Comparison of ENCODE assay signal across 8 cellular contexts in genomic region chr17:72122668-72123495, GRCh38. TPM values are rescaled to one million over a fixed set of nuclear protein-coding genes. Genes with fewer than 3 reads are reported as not detected.
DNase-seq lines count a peak whose midpoint lies in the region; ATAC-seq and TF ChIP-seq lines count a peak whose summit lies in the region.

No MANE protein-coding gene starts in this region.

- no peak for ATAC-seq in GM21528 (IDR thresholded peaks at IDR 0.05; ENCODE audit: low FRiP score, unreplicated experiment)
- no peak for ATAC-seq in effector memory CD8-positive, alpha-beta T cell (replicated peaks)

- H3K14ac ChIP-seq in H9 (ENCODE audit: insufficient read depth, low read length) = no peak overlapping the region

- no peak overlapping the region for H4K8ac ChIP-seq in H9 (replicated peaks; ENCODE audit: insufficient read length, low read depth, low read length)

- H3K9ac ChIP-seq in H9 (ENCODE audit: extremely low read depth, insufficient read length, low read length) (no peak overlapping the region), mammary epithelial cell (ENCODE audit: insufficient read depth, low read length) (peak overlapping the region; percentile 85)

- H3K79me1 ChIP-seq in H9 (ENCODE audit: insufficient read depth, low read depth, low read length, poor library complexity, severe bottlenecking) = no peaks in the 10 kb centered on the region

- H3T11ph ChIP-seq in H9 (ENCODE audit: low read length) = no peak overlapping the region

- H3K4me2 ChIP-seq in H9 (ENCODE audit: insufficient read depth, insufficient read length, low read length) (peak overlapping the region; percentile 84), mammary epithelial cell (ENCODE audit: insufficient read depth, low read depth, low read length) (peak overlapping the region; percentile 97)

- H3K79me2 ChIP-seq in H9 (ENCODE audit: insufficient read depth, low read length) (no peaks in the 10 kb centered on the region), mammary epithelial cell (ENCODE audit: insufficient read depth, low read length) (peaks cover 53% of the 10 kb centered on the region)

- intact Hi-C loops in A673 (cut with micrococcal nuclease; ENCODE audit: unreplicated experiment) (loop anchor here (5.0 to 10.0 kb wide), 5 partner anchors 212 to 309 kb away; no protein-coding TSS in a partner anchor), mammary epithelial cell (cut with micrococcal nuclease) (loop anchor here (2.0 to 5.0 kb wide), 2 partner anchors 216 to 299 kb away; no protein-coding TSS in a partner anchor)

- no peak overlapping the region for H2BK20ac ChIP-seq in H9 (ENCODE audit: low read depth, low read length, poor library complexity, severe bottlenecking)

- no peak overlapping the region for H2BK120ac ChIP-seq in H9 (ENCODE audit: low read depth, low read length, poor library complexity, severe bottlenecking)

- no peak overlapping the region for H3K4ac ChIP-seq in H9 (ENCODE audit: low read depth, low read length)

- H2BK5ac ChIP-seq in H9 (ENCODE audit: insufficient read length, low read length) = no peak overlapping the region

- no peaks in the 10 kb centered on the region for H3K27me3 ChIP-seq in A673 (replicated peaks; ENCODE audit: insufficient read depth, low read depth, low read length, poor library complexity)
- H3K27me3 ChIP-seq in H9 (ENCODE audit: insufficient read depth, low read length) = peaks cover 23% of the 10 kb centered on the region
- no peaks in the 10 kb centered on the region for H3K27me3 ChIP-seq in mammary epithelial cell (ENCODE audit: insufficient read depth, low read length)

- H3K27ac ChIP-seq in A673 (ENCODE audit: low read depth, low read length, poor library complexity, severe bottlenecking) = no peak overlapping the region
- no peak overlapping the region for H3K27ac ChIP-seq in H9 (ENCODE audit: insufficient read length, low read depth, low read length)
- peak overlapping the region; percentile 60 for H3K27ac ChIP-seq in mammary epithelial cell (ENCODE audit: insufficient read depth, low read depth, low read length)
- no peak overlapping the region for H3K27ac ChIP-seq in mesodermal cell (ENCODE audit: low read depth, low read length, severe bottlenecking)

- BruUV-seq in A673 (replicated peaks; lab: Mats Ljungman, UMichigan) = no TSS peak
- no TSS peak for BruUV-seq in mammary epithelial cell (replicated peaks; lab: Mats Ljungman, UMichigan)

- POLR2A ChIA-PET in A673 (lab: Charles Lee; ENCODE audit: low non-redundant PET) = interaction anchor here (0.7 kb wide), 1 partner anchor 27 kb away, joined by 3 read pairs; no protein-coding TSS in a partner anchor

- H2BK12ac ChIP-seq in H9 (ENCODE audit: insufficient read length, low read depth, low read length) = no peak overlapping the region

- no peaks in the 10 kb centered on the region for H3K9me3 ChIP-seq in A673 (ENCODE audit: low read depth, low read length, poor library complexity, severe bottlenecking)
- no peaks in the 10 kb centered on the region for H3K9me3 ChIP-seq in H9 (ENCODE audit: control insufficient read depth, low read depth, low read length)
- H3K9me3 ChIP-seq in mammary epithelial cell (replicated peaks; ENCODE audit: insufficient read depth, low read length) = no peaks in the 10 kb centered on the region
- no peaks in the 10 kb centered on the region for H3K9me3 ChIP-seq in mesodermal cell (ENCODE audit: control insufficient read depth, low read length)

- no peak overlapping the region for H2BK15ac ChIP-seq in H9 (ENCODE audit: low read depth, low read length)

- peak overlapping the region; percentile 81 to 98 for H3K4me3 Mint-ChIP-seq in H9
- H3K4me3 Mint-ChIP-seq in effector memory CD8-positive, alpha-beta T cell = no peak overlapping the region

- CTCF ChIA-PET in A673 (lab: Charles Lee) = no interaction called here
- CTCF ChIA-PET in mammary epithelial cell (lab: Charles Lee; ENCODE audit: low non-redundant PET) = no interaction called here

- H3K56ac ChIP-seq in H9 (ENCODE audit: insufficient read length, low read depth, low read length) = no peak overlapping the region

- H3K27ac Mint-ChIP-seq in H9 = peak overlapping the region in 1 of 3 experiments; percentile 82; a peak in 1 of 7 replicates
- no peak overlapping the region for H3K27ac Mint-ChIP-seq in effector memory CD8-positive, alpha-beta T cell

- peak; percentile 65 for DNase-seq in A673 (ENCODE audit: low spot score)
- DNase-seq in H9 = peak; percentile 67
- DNase-seq in mammary epithelial cell = peak; percentile 51
- DNase-seq in effector memory CD8-positive, alpha-beta T cell = no peak
- no peak for DNase-seq in NCI-H524 treated with DMSO at 0.1 percent for 48 hours (lab: John Stamatoyannopoulos, UW)
- no peak for DNase-seq in COLO829 (ENCODE audit: low spot score)

- peaks cover 41% of the 10 kb centered on the region for H3K23me2 ChIP-seq in H9 (ENCODE audit: insufficient read length, low read depth, low read length, poor library complexity, severe bottlenecking)

- H4K20me1 ChIP-seq in H9 (ENCODE audit: control insufficient read depth, insufficient read depth, insufficient read length) (no peaks in the 10 kb centered on the region), mammary epithelial cell (ENCODE audit: insufficient read depth, low read length) (peaks cover 7% of the 10 kb centered on the region)

- no peak overlapping the region for H3K18ac ChIP-seq in H9 (ENCODE audit: insufficient read length, low read depth, low read length)

- dilution Hi-C loops in mammary epithelial cell (cut with HindIII; ENCODE audit: low sequenced_read_pairs) = no loop called here

- no peak overlapping the region for H2AK5ac ChIP-seq in H9 (ENCODE audit: insufficient read length, low read length)

- H3K4me1 Mint-ChIP-seq in H9 = peaks cover 41 to 57% of the 10 kb centered on the region in 2 experiments
- peaks cover 0 to 4% of the 10 kb centered on the region in 2 donors for H3K4me1 Mint-ChIP-seq in effector memory CD8-positive, alpha-beta T cell (ENCODE audit: low read depth in 2 of 2)

- peak overlapping the region; percentile 93 for H3K4me3 ChIP-seq in A673 (ENCODE audit: low read depth, low read length, poor library complexity, severe bottlenecking)
- peak overlapping the region; percentile 67 to 98 (median 96) for H3K4me3 ChIP-seq in mammary epithelial cell (replicated peaks in 1 of 3; ENCODE audit: insufficient read depth in 1 of 3, low read depth in 2 of 3, low read length in 3 of 3)
- peak overlapping the region; percentile 97 for H3K4me3 ChIP-seq in mesodermal cell (ENCODE audit: extremely low read depth, insufficient read depth, low read length, poor library complexity, severe bottlenecking)

- no CpG with 5 or more reads among the region's 55 CpGs for WGBS in H9 (ENCODE audit: extremely low coverage, insufficient read length, low lambda C conversion rate)
- under 1% methylated on average over 39 of the region's 55 CpGs for WGBS in mammary epithelial cell (ENCODE audit: low coverage, missing lambda C conversion rate)
- 25% methylated on average over 27 to 51 of the region's 55 CpGs for WGBS in mesodermal cell (ENCODE audit: insufficient coverage in 2 of 2), 2 experiments

- H3K23ac ChIP-seq in H9 (ENCODE audit: insufficient read length, low read depth, low read length) = no peak overlapping the region

- in situ Hi-C loops in mammary epithelial cell (cut with MboI; ENCODE audit: low sequenced_read_pairs in 2 of 2) = loop anchor here (10.0 to 25.0 kb wide), 3 partner anchors 302 to 1011 kb away; no protein-coding TSS in a partner anchor

- H4K5ac ChIP-seq in H9 (ENCODE audit: insufficient read length, low read depth, low read length) = no peak overlapping the region

- peaks cover 62% of the 10 kb centered on the region for H3K27me3 Mint-ChIP-seq in H9 (ENCODE audit: low read depth)
- H3K27me3 Mint-ChIP-seq in effector memory CD8-positive, alpha-beta T cell = peaks cover 61 to 70% of the 10 kb centered on the region in 2 donors

- H3K36me3 ChIP-seq in A673 (ENCODE audit: insufficient read depth, low read length, poor library complexity, severe bottlenecking) (peaks cover 29% of the 10 kb centered on the region), mammary epithelial cell (ENCODE audit: insufficient read depth, low read length) (peaks cover 11% of the 10 kb centered on the region), mesodermal cell (ENCODE audit: control insufficient read depth, insufficient read depth, low read length) (peaks cover 28% of the 10 kb centered on the region)

- peaks cover 38% of the 10 kb centered on the region for H3K4me1 ChIP-seq in A673 (ENCODE audit: insufficient read depth, low read length, poor library complexity, severe bottlenecking)
- H3K4me1 ChIP-seq in H9 (ENCODE audit: insufficient read depth, low read length) = peaks cover 3% of the 10 kb centered on the region
- peaks cover 45% of the 10 kb centered on the region for H3K4me1 ChIP-seq in mammary epithelial cell (ENCODE audit: insufficient read depth, low read length)
- peaks cover 40% of the 10 kb centered on the region for H3K4me1 ChIP-seq in mesodermal cell (ENCODE audit: control insufficient read depth, insufficient read depth, low read length, poor library complexity, severe bottlenecking)

- H2AFZ ChIP-seq in H9 (ENCODE audit: low read length) (no peak overlapping the region), mammary epithelial cell (ENCODE audit: low read depth, low read length) (no peak overlapping the region)

- peaks cover 7 to 15% (median 15%) of the 10 kb centered on the region in 3 experiments for H3K36me3 Mint-ChIP-seq in H9 (ENCODE audit: insufficient read depth in 1 of 3, low read depth in 3 of 3)
- H3K36me3 Mint-ChIP-seq in effector memory CD8-positive, alpha-beta T cell (ENCODE audit: insufficient read depth) = no peaks in the 10 kb centered on the region

- no peaks in the 10 kb centered on the region; a peak in 2 of 5 replicates for H3K9me3 Mint-ChIP-seq in H9
- peaks cover 4 to 8% of the 10 kb centered on the region in 2 donors for H3K9me3 Mint-ChIP-seq in effector memory CD8-positive, alpha-beta T cell

- TF ChIP-seq CTCF in A673 (conservative IDR thresholded peaks at IDR 0.05; ENCODE audit: low read depth, low read length) (no peak), H9 (conservative IDR thresholded peaks at IDR 0.05) (no peak), mammary epithelial cell (conservative IDR thresholded peaks at IDR 0.05 in 1 of 2, IDR thresholded peaks at IDR 0.05 in 1 of 2; ENCODE audit: extremely low read depth in 1 of 2, insufficient read depth in 1 of 2, low read depth in 1 of 2, low read length in 2 of 2) (no peak)

- no peak overlapping the region for H4K91ac ChIP-seq in H9 (ENCODE audit: insufficient read length, low read depth, low read length)

RNA-seq across cellular contexts. Expression of gene SOX9, which starts 2.1 kb away (rescaled TPM):
- 31.1 and 37.5 TPM in 2 replicates for total RNA-seq in A673 (2021)
- total RNA-seq in H9 (2021) = 1.2 and 1.3 TPM in 2 replicates
- total RNA-seq in mammary epithelial cell = 10 to 100 TPM; 77.4 to 81.9 TPM
- polyA plus RNA-seq in mammary epithelial cell = 31.6 TPM
- 33.8 TPM for polyA minus RNA-seq in mammary epithelial cell
- polyA plus RNA-seq in mesodermal cell (2013, experiment 1 of 2) = 55.4 TPM
- polyA plus RNA-seq in mesodermal cell (2013, experiment 2 of 2) = 37.4 TPM

Comparison
In these comparisons a context has a peak if more than half of its experiments do, and no peak if none do; other contexts are left out.
1. DNase-seq: peak in A673 (single experiment), H9 (single experiment) and mammary epithelial cell (single experiment); none in effector memory CD8-positive, alpha-beta T cell (0 of 3), NCI-H524 treated with DMSO at 0.1 percent for 48 hours (single experiment) and COLO829 (single experiment).
2. H3K4me3 Mint-ChIP-seq: peak in H9 (2 of 2); none in effector memory CD8-positive, alpha-beta T cell (0 of 2).
3. RNA of gene SOX9, which starts 2.1 kb away (total RNA-seq): 77.4 to 81.9 TPM in mammary epithelial cell and 31.1 to 37.5 TPM in A673; 1.2 to 1.3 TPM in H9; every median in the first group is over 10 times any median in the second.
4. Peak in every context shown above with its lines, with median percentiles within 50 percentile points of each other: H3K4me3 ChIP-seq.